1 cellular context compared by ENCODE assay signal in genomic region chr10:97546441-97547340, GRCh38.
TF ChIP-seq lines count a peak whose summit lies in the region.

No MANE protein-coding gene starts in this region.

TF ChIP-seq in H1, 55 proteins besides CTCF, POLR2A, EP300 and RAD21:
- TF ChIP-seq E2F6 (IDR thresholded peaks at IDR 0.05) (no peak), YY1 (IDR thresholded peaks at IDR 0.05; ENCODE audit: low read depth, low read length) (no peak), RFX5 (IDR thresholded peaks at IDR 0.05; ENCODE audit: borderline replicate concordance, low read depth, low read length) (no peak), TAF7 (optimal IDR thresholded peaks at IDR 0.05; ENCODE audit: borderline replicate concordance, low read depth, low read length) (no peak), EZH2 (IDR thresholded peaks at IDR 0.05; ENCODE audit: low read depth, low read length, severe bottlenecking) (no peak)
